In the genomic region with DNA sequence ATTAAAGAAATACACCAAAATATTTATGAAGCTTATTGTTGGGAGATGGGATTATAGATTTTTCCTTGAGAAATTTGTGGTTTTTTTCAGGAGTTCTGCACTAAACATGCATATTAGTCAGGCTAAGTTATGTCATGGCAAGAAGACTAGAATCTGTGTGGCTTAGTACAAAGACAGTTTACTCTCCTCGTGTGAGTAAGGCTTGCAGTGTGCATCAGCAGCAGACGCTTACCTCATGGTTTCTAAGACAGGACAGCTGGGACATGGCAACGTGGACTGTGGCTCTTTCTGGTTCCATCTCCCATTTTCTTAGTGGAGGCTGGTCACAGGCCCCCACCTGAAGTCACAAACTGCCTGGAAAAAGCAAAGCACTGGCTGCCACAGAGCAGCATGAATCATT, we compare ENCODE assay signal across 18 cellular contexts.
"Had no signal": no experiment of that assay in that cellular context is flagged by ENCODE, and none has a peak within 500 bp of the region (broad histone marks: within the 10 kb centered on the region; RNA-seq: fewer than 3 reads in every experiment).

No MANE protein-coding gene starts in this region.

- H3K4me1 Mint-ChIP-seq: natural killer cell, neural crest cell had no signal

- H3K36me3 Mint-ChIP-seq: type B pancreatic cell had no signal

- H3K4me3 ChIP-seq: coronary artery, gastrocnemius medialis, lung, ovary, right atrium auricular region, sigmoid colon had no signal

- H3K36me3 ChIP-seq: gastrocnemius medialis, ovary, right atrium auricular region, sigmoid colon had no signal

- H3K27ac ChIP-seq: coronary artery, gastrocnemius medialis, ovary, right atrium auricular region, sigmoid colon had no signal

- H3K27ac Mint-ChIP-seq: natural killer cell, type B pancreatic cell had no signal

- H3K9me3 ChIP-seq: ovary, right atrium auricular region, sigmoid colon had no signal

- H3K27me3 Mint-ChIP-seq: type B pancreatic cell had no signal

- DNase-seq: effector CD4-positive, alpha-beta T cell; gastrocnemius medialis; islet precursor cell; left colon; left ventricle myocardium superior; mesendoderm; natural killer cell; nucleus accumbens; ovary; sigmoid colon; small intestine; stimulated activated CD4-positive, alpha-beta T cell treated with anti-CD3 and anti-CD28 coated beads, Interleukin-2, amount 100 ng/mL, for 48 hours; stimulated activated naive CD4-positive, alpha-beta T cell treated with Interleukin-2 at 50 U/mL for 16 hours had no signal

- H3K4me3 Mint-ChIP-seq: natural killer cell, neural crest cell, type B pancreatic cell had no signal

- H3K9me3 Mint-ChIP-seq: neural crest cell, type B pancreatic cell had no signal

- H3K27me3 ChIP-seq: gastrocnemius medialis, ovary, right atrium auricular region, sigmoid colon had no signal

- H3K4me1 ChIP-seq: gastrocnemius medialis, right atrium auricular region, sigmoid colon had no signal

- ATAC-seq: gastrocnemius medialis, left colon, left ventricle myocardium superior, natural killer cell had no signal
